Comparison of ENCODE assay signal across 8 cellular contexts in genomic region chr15:90902996-90903732, GRCh38. TPM values are rescaled to one million over a fixed set of nuclear protein-coding genes. Genes with fewer than 3 reads are reported as not detected.
DNase-seq lines count a peak whose midpoint lies in the region; ATAC-seq and TF ChIP-seq lines count a peak whose summit lies in the region.

MAN2A2 (plus strand) TSS chr15:90903302; CDS start chr15:90904208, 906 bp downstream.

- intact Hi-C loops in adrenal gland (cut with DNase I) = no loop called here
- intact Hi-C loops in left ventricle myocardium inferior (cut with micrococcal nuclease) = no loop called here
- intact Hi-C loops in prostate gland (cut with DNase I) = loop anchor here (2.0 kb wide), 1 partner anchor 30 kb away; the partner anchor contains the start of gene HDDC3

- in situ Hi-C loops in KBM-7 (cut with MboI; ENCODE audit: low pct_unique_long_range_greater_than_20kb, low sequenced_read_pairs) = no loop called here

- H3K27ac ChIP-seq in adrenal gland = peak within 1 kb of the TSS; percentile 90 to 99 (median 95)
- peak within 1 kb of the TSS; percentile 98 for H3K27ac ChIP-seq in left ventricle myocardium inferior (replicated peaks)
- H3K27ac ChIP-seq in prostate gland = peak within 1 kb of the TSS; percentile 87 to 93

- 1 to 3% (median 1%) methylated on average over 15 to 53 of the region's 53 CpGs for WGBS in adrenal gland, 4 donors
- WGBS in prostate gland = under 1% methylated on average over 42 of the region's 53 CpGs

- peak within 1 kb of the TSS; percentile 22 to 78 (median 70) for H3K4me3 ChIP-seq in adrenal gland
- H3K4me3 ChIP-seq in left ventricle myocardium inferior = peak within 1 kb of the TSS; percentile 94
- peak within 1 kb of the TSS; percentile 66 to 71 for H3K4me3 ChIP-seq in prostate gland

- TF ChIP-seq POLR2A in adrenal gland (IDR thresholded peaks at IDR 0.05) = peak in 1 of 2 donors; percentile 65
- TF ChIP-seq POLR2A in prostate gland (IDR thresholded peaks at IDR 0.05) = peak; percentile 23

- no peaks in the 10 kb centered on the region for H3K27me3 ChIP-seq in adrenal gland
- H3K27me3 ChIP-seq in left ventricle myocardium inferior (ENCODE audit: low read depth) = no peaks in the 10 kb centered on the region
- no peaks in the 10 kb centered on the region for H3K27me3 ChIP-seq in prostate gland (replicated peaks; ENCODE audit: insufficient read depth)

- ATAC-seq in GM21717 (IDR thresholded peaks at IDR 0.05; ENCODE audit: unreplicated experiment) = peak; percentile 66

- no peaks in the 10 kb centered on the region for H3K9me3 ChIP-seq in adrenal gland (replicated peaks in 1 of 3)
- H3K9me3 ChIP-seq in left ventricle myocardium inferior (replicated peaks) = no peaks in the 10 kb centered on the region
- H3K9me3 ChIP-seq in prostate gland = no peaks in the 10 kb centered on the region

- H3K36me3 ChIP-seq in adrenal gland (replicated peaks in 1 of 2) (peaks cover 0 to 34% of the 10 kb centered on the region in 2 donors), left ventricle myocardium inferior (peaks cover 34% of the 10 kb centered on the region), prostate gland (peaks cover 7 to 8% of the 10 kb centered on the region in 2 donors)

- TF ChIP-seq CTCF in adrenal gland (IDR thresholded peaks at IDR 0.05) = no peak
- TF ChIP-seq CTCF in left ventricle myocardium inferior (IDR thresholded peaks at IDR 0.05; ENCODE audit: borderline replicate concordance) = no peak
- no peak for TF ChIP-seq CTCF in prostate gland (IDR thresholded peaks at IDR 0.05)

- H3K4me1 ChIP-seq in adrenal gland (replicated peaks in 1 of 2) = peaks cover 11 to 17% of the 10 kb centered on the region in 2 donors
- peaks cover 67% of the 10 kb centered on the region for H3K4me1 ChIP-seq in left ventricle myocardium inferior
- H3K4me1 ChIP-seq in prostate gland (replicated peaks) = peaks cover 9% of the 10 kb centered on the region

- peak; percentile 58 for DNase-seq in EL
- peak; percentile 76 for DNase-seq in KBM-7
- peak; percentile 27 to 81 (median 51) for DNase-seq in T-helper 1 cell
- peak; percentile 65 to 85 (median 73) for DNase-seq in adrenal gland
- peak; percentile 68 for DNase-seq in left ventricle myocardium inferior
- peak; percentile 38 for DNase-seq in prostate gland (ENCODE audit: low spot score)
- DNase-seq in ureter (ENCODE audit: low spot score) = peak; percentile 60

RNA-seq across cellular contexts. Expression of gene MAN2A2, which starts in this region (rescaled TPM):
- total RNA-seq in adrenal gland (10 to 100 TPM; 52.3 to 94.6 (median 68.5) TPM), left ventricle myocardium inferior (95.4 TPM), prostate gland (100 to 1,000 TPM in 1 of 2 donors, 10 to 100 TPM in 1; 46.6 to 113 TPM), ureter (58.5 TPM)
- 10 to 100 TPM; 26.5 to 83.3 (median 46.2) TPM for polyA plus RNA-seq in adrenal gland

Comparison
In these comparisons a context has a peak if more than half of its experiments do, and no peak if none do; other contexts are left out.
1. Peak in every context shown above with its lines: DNase-seq, ATAC-seq, H3K4me3 ChIP-seq and H3K27ac ChIP-seq.